ENCODE assay signal across 18 cellular contexts in genomic region chr9:126853667-126854066, GRCh38. TPM values are rescaled to one million over a fixed set of nuclear protein-coding genes. Genes with fewer than 3 reads are reported as not detected.
A peak's percentile ranks its signal among the peaks of the same experiment; 100 is the strongest.
DNase-seq lines count a peak whose midpoint lies in the region; ATAC-seq and TF ChIP-seq lines count a peak whose summit lies in the region.
"Had no signal": no experiment of that assay in that cellular context is flagged by ENCODE, and none has a peak within 500 bp of the region (broad histone marks: within the 10 kb centered on the region; RNA-seq: fewer than 3 reads in every experiment).

No MANE protein-coding gene starts in this region.

- DNase-seq in Calu3 (peak; percentile 8), NCI-H226 (peak; percentile 82), ecto neural progenitor cell (ENCODE audit: low spot score) (peak; percentile 15), osteoblast (ENCODE audit: insufficient read length, low spot score, missing footprints) (peak; percentile 43), NCI-H128 (lab: John Stamatoyannopoulos, UW; ENCODE audit: unreplicated experiment) (no peak), upper lobe of right lung (no peak)
- DNase-seq: activated CD4-positive, CD25-positive, alpha-beta regulatory T cell; activated naive CD8-positive, alpha-beta T cell treated with anti-CD3 and anti-CD28 coated beads for 36 hours; DND-41; left ventricle myocardium superior; NCI-H1417 treated with DMSO at 0.1 percent for 48 hours; NCI-H82; nucleus accumbens had no signal

- no peak for ATAC-seq in activated CD4-positive, CD25-positive, alpha-beta regulatory T cell treated with anti-CD3 and anti-CD28 coated beads, Interleukin-2, amount 50 U/mL, for 24 hours
- ATAC-seq in upper lobe of right lung (no peak), GM19035 (IDR thresholded peaks at IDR 0.05; ENCODE audit: unreplicated experiment) (no peak)
- ATAC-seq: left ventricle myocardium superior had no signal

- no peaks in the 10 kb centered on the region for H4K20me1 ChIP-seq in osteoblast (ENCODE audit: insufficient read depth, low read length)

- no peak for TF ChIP-seq CTCF in Calu3 (IDR thresholded peaks at IDR 0.05; ENCODE audit: unreplicated experiment)
- TF ChIP-seq CTCF in osteoblast (IDR thresholded peaks at IDR 0.05; ENCODE audit: extremely low read depth, low read depth, low read length), result no peak
- TF ChIP-seq CTCF in upper lobe of right lung (IDR thresholded peaks at IDR 0.05), result no peak

- intact Hi-C loops in Calu3 (cut with micrococcal nuclease; ENCODE audit: unreplicated experiment), result no loop called here
- intact Hi-C loops in upper lobe of right lung (cut with DNase I), result no loop called here

- H3K4me1 Mint-ChIP-seq in Calu3 (ENCODE audit: low read depth, unreplicated experiment), result no peaks in the 10 kb centered on the region
- H3K4me1 Mint-ChIP-seq: activated naive CD8-positive, alpha-beta T cell treated with anti-CD3 and anti-CD28 coated beads for 36 hours had no signal

- H3K9me3 Mint-ChIP-seq in Calu3 (ENCODE audit: low read depth, unreplicated experiment), result no peaks in the 10 kb centered on the region
- H3K9me3 Mint-ChIP-seq: activated naive CD8-positive, alpha-beta T cell treated with anti-CD3 and anti-CD28 coated beads for 36 hours had no signal

- H3K27me3 Mint-ChIP-seq in Calu3 (ENCODE audit: unreplicated experiment), result peaks cover 14% of the 10 kb centered on the region

- H3K36me3 ChIP-seq in osteoblast (ENCODE audit: insufficient read depth, low read length) (no peaks in the 10 kb centered on the region), upper lobe of right lung (no peaks in the 10 kb centered on the region)
- H3K36me3 ChIP-seq: right atrium auricular region, SJSA1 had no signal

- no peak overlapping the region for H3K4me2 ChIP-seq in osteoblast (ENCODE audit: insufficient read depth, low read length)
- H3K4me2 ChIP-seq: PC-9 had no signal

- H3K36me3 Mint-ChIP-seq in Calu3 (ENCODE audit: insufficient read depth, unreplicated experiment), result no peaks in the 10 kb centered on the region
- H3K36me3 Mint-ChIP-seq: activated naive CD8-positive, alpha-beta T cell treated with anti-CD3 and anti-CD28 coated beads for 36 hours had no signal

- peaks cover 58% of the 10 kb centered on the region for H3K27me3 ChIP-seq in osteoblast (ENCODE audit: insufficient read depth, low read length)
- peaks cover 5% of the 10 kb centered on the region for H3K27me3 ChIP-seq in upper lobe of right lung
- H3K27me3 ChIP-seq: right atrium auricular region had no signal

- CTCF ChIA-PET in Calu3 (lab: Charles Lee), result no interaction called here

- H3K4me1 ChIP-seq in osteoblast (ENCODE audit: insufficient read depth, low read length) (peaks cover 5% of the 10 kb centered on the region), upper lobe of right lung (no peaks in the 10 kb centered on the region)
- H3K4me1 ChIP-seq: right atrium auricular region, SJSA1 had no signal

- H3K9me3 ChIP-seq in osteoblast (ENCODE audit: low read depth, low read length) (no peaks in the 10 kb centered on the region), upper lobe of right lung (no peaks in the 10 kb centered on the region)
- H3K9me3 ChIP-seq: right atrium auricular region, SJSA1 had no signal

- H3K4me3 Mint-ChIP-seq in Calu3 (ENCODE audit: low read depth, unreplicated experiment), result no peak overlapping the region
- H3K4me3 Mint-ChIP-seq: activated naive CD8-positive, alpha-beta T cell treated with anti-CD3 and anti-CD28 coated beads for 36 hours had no signal

- no TSS peak for BruUV-seq in Calu3 (replicated peaks; lab: Mats Ljungman, UMichigan)

- H3K79me2 ChIP-seq in osteoblast (ENCODE audit: insufficient read depth, low read length), result no peaks in the 10 kb centered on the region

- H3K4me3 ChIP-seq in osteoblast (ENCODE audit: insufficient read depth, low read length) (no peak overlapping the region), upper lobe of right lung (no peak overlapping the region)
- H3K4me3 ChIP-seq: PC-9, right atrium auricular region, SJSA1 had no signal

- H3K27ac Mint-ChIP-seq in Calu3 (ENCODE audit: unreplicated experiment), result peak overlapping the region; percentile 48
- H3K27ac Mint-ChIP-seq: activated naive CD8-positive, alpha-beta T cell treated with anti-CD3 and anti-CD28 coated beads for 36 hours had no signal

- no peak overlapping the region for H2AFZ ChIP-seq in osteoblast (ENCODE audit: low read length)
- H2AFZ ChIP-seq: PC-9 had no signal

- H3K27ac ChIP-seq in osteoblast (ENCODE audit: low read depth, low read length), result no peak overlapping the region
- H3K27ac ChIP-seq in upper lobe of right lung, result no peak overlapping the region
- H3K27ac ChIP-seq: PC-9, right atrium auricular region, SJSA1 had no signal

RNA-seq across cellular contexts. Expression of gene ZBTB34, which starts 6.8 kb away (rescaled TPM):
- total RNA-seq in Calu3 (2022) (6.7 TPM in 2 replicates), osteoblast (7.6 and 8.8 TPM in 2 replicates), upper lobe of right lung (15.1 TPM)

RNA-seq across cellular contexts. Expression of gene ZBTB43, which starts 48.8 kb away (rescaled TPM):
- total RNA-seq in Calu3 (2022) (11.9 and 13.6 TPM in 2 replicates), osteoblast (17.7 and 18.1 TPM in 2 replicates), upper lobe of right lung (24.9 TPM)

Comparison
In these comparisons a context has a peak if more than half of its experiments do, and no peak if none do; other contexts are left out.
1. DNase-seq: peak in Calu3 (single experiment), NCI-H226 (single experiment), ecto neural progenitor cell (single experiment) and osteoblast (single experiment); none in NCI-H128 (single experiment) and upper lobe of right lung (single experiment).